Comparison of ENCODE assay signal across 20 cellular contexts in the genomic region with DNA sequence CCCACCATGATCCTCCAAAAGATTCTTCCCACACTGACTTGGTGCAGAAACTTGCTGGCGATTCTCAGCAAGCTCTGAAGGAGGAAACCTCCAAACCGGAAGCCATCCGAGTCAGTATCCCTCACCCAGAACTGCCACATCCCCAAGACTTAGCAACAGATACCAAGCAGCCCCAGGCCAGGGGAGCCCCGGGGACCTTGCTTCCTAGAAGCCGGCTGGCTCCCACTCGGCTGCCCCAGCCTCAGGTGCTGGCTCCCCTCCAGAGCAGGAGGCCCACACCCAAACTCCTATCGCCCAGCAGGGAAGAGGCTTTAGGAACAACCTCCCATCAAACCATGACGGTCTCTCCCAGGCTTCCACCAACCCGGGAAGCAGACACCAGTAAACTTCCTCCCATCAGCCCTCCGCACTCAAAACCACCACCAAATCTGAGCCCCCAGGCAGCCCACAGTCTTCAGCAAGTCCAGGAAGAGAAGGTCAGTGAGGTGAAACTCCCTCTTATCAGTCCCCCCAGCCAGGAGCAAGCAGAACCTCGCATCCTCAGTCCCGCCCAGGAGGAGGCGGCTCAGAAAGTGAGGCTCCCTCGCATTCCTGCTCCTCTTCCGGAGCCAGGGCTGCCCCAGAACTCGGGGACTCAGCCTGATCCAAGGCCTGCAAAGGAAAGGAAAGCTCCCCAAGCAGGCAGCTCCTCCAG.
DNase-seq lines count a peak whose midpoint lies in the region; ATAC-seq, FAIRE-seq and TF ChIP-seq lines count a peak whose summit lies in the region.
"Had no signal": no experiment of that assay in that cellular context is flagged by ENCODE, and none has a peak within 500 bp of the region (broad histone marks: within the 10 kb centered on the region; RNA-seq: fewer than 3 reads in every experiment).

No MANE protein-coding gene starts in this region.

- H3K4me1 ChIP-seq in IMR-90 (ENCODE audit: control insufficient read depth, insufficient read depth, low read length) = 0 out of 2 replicates have a peak, but pooled peaks cover 3% of the 10 kb centered on the region
- H3K4me1 ChIP-seq in neuronal stem cell (ENCODE audit: control insufficient read depth in 2 of 2, insufficient read depth in 1 of 2, low read depth in 1 of 2, low read length in 2 of 2) = no peaks in the 10 kb centered on the region
- no peaks in the 10 kb centered on the region for H3K4me1 ChIP-seq in kidney (ENCODE audit: control insufficient read depth in 1 of 2, insufficient read depth in 1 of 2, low read depth in 1 of 2, low read length in 2 of 2)
- H3K4me1 ChIP-seq: BE2C had no signal

- H3K4ac ChIP-seq in IMR-90 (ENCODE audit: low read depth, low read length) = no peak overlapping the region
- H3K4ac ChIP-seq in neuronal stem cell (ENCODE audit: low read length) = no peak overlapping the region

- BruUV-seq in IMR-90 (replicated peaks; lab: Mats Ljungman, UMichigan) = no TSS peak

- dilution Hi-C loops in IMR-90 (cut with HindIII; ENCODE audit: low sequenced_read_pairs, unreplicated experiment) = no loop called here

- H3K36me3 ChIP-seq in IMR-90 (ENCODE audit: control insufficient read depth, insufficient read depth, low read length) = no peaks in the 10 kb centered on the region
- no peaks in the 10 kb centered on the region for H3K36me3 ChIP-seq in neuronal stem cell (replicated peaks in 1 of 2; ENCODE audit: control insufficient read depth in 2 of 2, insufficient read depth in 2 of 2, low read length in 2 of 2)
- H3K36me3 ChIP-seq in kidney (ENCODE audit: control insufficient read depth in 1 of 2, insufficient read depth in 2 of 2, low read length in 2 of 2) = no peaks in the 10 kb centered on the region
- H3K36me3 ChIP-seq: BE2C had no signal

- CTCF ChIA-PET in IMR-90 (lab: Yijun Ruan, JAX) (no interaction called here), WTC11 (lab: Charles Lee) (interaction anchor here (1.3 kb wide), 1 partner anchor 68 kb away, joined by 4 read pairs; no protein-coding TSS in a partner anchor)

- H3K9me3 Mint-ChIP-seq in WTC11 = peaks cover 8% of the 10 kb centered on the region
- H3K9me3 Mint-ChIP-seq: CD4-positive, alpha-beta memory T cell had no signal

- H2BK5ac ChIP-seq in IMR-90 (ENCODE audit: low read depth, low read length, poor library complexity, severe bottlenecking) = no peak overlapping the region
- H2BK5ac ChIP-seq in neuronal stem cell (ENCODE audit: low read length) = peak overlapping the region; percentile 24

- WGBS in IMR-90 (ENCODE audit: extremely low coverage in 2 of 2, insufficient read length in 1 of 2), 2 experiments = 100% methylated on average over 1 of the region's 16 CpGs; no CpG with 5 or more reads in 1 of the 2 experiments
- WGBS in neuronal stem cell (ENCODE audit: extremely low coverage in 2 of 2, insufficient read length in 2 of 2, insufficient replicate concordance in 1 of 2), 2 donors = no CpG with 5 or more reads among the region's 16 CpGs

- H3K4me1 Mint-ChIP-seq in WTC11 = no peaks in the 10 kb centered on the region
- H3K4me1 Mint-ChIP-seq: CD4-positive, alpha-beta memory T cell had no signal

- no peak for DNase-seq in IMR-90
- DNase-seq in WTC11 (ENCODE audit: low spot score) = peak; percentile 20
- no peak for DNase-seq in neuronal stem cell (ENCODE audit: low spot score)
- no peak for DNase-seq in kidney
- DNase-seq in retina = no peak
- no peak for DNase-seq in SHP77 treated with DMSO at 0.1 percent for 48 hours (lab: John Stamatoyannopoulos, UW)
- DNase-seq: BE2C; CD4-positive, alpha-beta memory T cell; COR-L47; DMS153; DMS79 treated with DMSO at 0.1 percent for 48 hours; EL; GOT3 had no signal

- H3K27me3 ChIP-seq in IMR-90 (ENCODE audit: control insufficient read depth, insufficient read depth, low read length) = no peaks in the 10 kb centered on the region
- peaks cover 0 to 9% (median 0%) of the 10 kb centered on the region in 3 experiments for H3K27me3 ChIP-seq in neuronal stem cell (ENCODE audit: control insufficient read depth in 3 of 3, insufficient read depth in 3 of 3, low read depth in 1 of 3, low read length in 3 of 3)
- H3K27me3 ChIP-seq: BE2C had no signal

- H2BK15ac ChIP-seq in IMR-90 (ENCODE audit: low read depth, low read length) = no peak overlapping the region
- H2BK15ac ChIP-seq in neuronal stem cell (ENCODE audit: low read length) = no peak overlapping the region

- FAIRE-seq in kidney (lab: Jason Lieb, UNC) = no peak
- FAIRE-seq: A549, D721Med, G401.6, GM12891 had no signal

- H3K4me2 ChIP-seq in IMR-90 (ENCODE audit: low read depth, low read length) (no peak overlapping the region), neuronal stem cell (ENCODE audit: insufficient read depth, low read length, poor library complexity, severe bottlenecking) (no peak overlapping the region)
- H3K4me2 ChIP-seq: A549 had no signal

- H3K27ac ChIP-seq in IMR-90 (ENCODE audit: insufficient read depth, low read length) (no peak overlapping the region), neuronal stem cell (replicated peaks; ENCODE audit: low read length) (no peak overlapping the region), kidney (ENCODE audit: low read depth in 2 of 2, low read length in 2 of 2) (no peak overlapping the region)
- H3K27ac ChIP-seq: A549, C4-2B, HL-60 had no signal

- TF ChIP-seq RAD21 in IMR-90 (IDR thresholded peaks at IDR 0.05; ENCODE audit: low read length) = no peak

- POLR2A ChIA-PET in IMR-90 (lab: Charles Lee; ENCODE audit: unreplicated experiment) (no interaction called here), WTC11 (lab: Charles Lee) (no interaction called here)

- no peak overlapping the region for H2AK5ac ChIP-seq in IMR-90 (ENCODE audit: low read depth, low read length)
- H2AK5ac ChIP-seq in neuronal stem cell (ENCODE audit: low read depth, low read length) = peak overlapping the region; percentile 37

- in situ Hi-C loops in IMR-90 (cut with MboI; ENCODE audit: low sequenced_read_pairs) = no loop called here

- no peak overlapping the region for H4K5ac ChIP-seq in IMR-90 (ENCODE audit: low read depth, low read length)

- H3K9me3 ChIP-seq in IMR-90 (ENCODE audit: control insufficient read depth, insufficient read depth, low read length) (no peaks in the 10 kb centered on the region), neuronal stem cell (replicated peaks in 1 of 2; ENCODE audit: control insufficient read depth in 2 of 2, insufficient read depth in 1 of 2, low read depth in 1 of 2, low read length in 2 of 2) (no peaks in the 10 kb centered on the region), kidney (ENCODE audit: control insufficient read depth in 1 of 2, low read length in 2 of 2) (no peaks in the 10 kb centered on the region)
- H3K9me3 ChIP-seq: A549, BE2C had no signal

- H2AK9ac ChIP-seq in IMR-90 (replicated peaks; ENCODE audit: low read depth, low read length, poor library complexity) = no peak overlapping the region

- H4K20me1 ChIP-seq in IMR-90 (ENCODE audit: insufficient read depth, low read length) = no peaks in the 10 kb centered on the region

- no peak overlapping the region for H3K4me3 ChIP-seq in IMR-90 (ENCODE audit: insufficient read depth, low read depth, low read length)
- H3K4me3 ChIP-seq in neuronal stem cell (ENCODE audit: low read length in 2 of 2) = no peak overlapping the region
- no peak overlapping the region for H3K4me3 ChIP-seq in kidney (ENCODE audit: low read length in 2 of 2)
- H3K4me3 ChIP-seq: A549 had no signal

- peaks cover 10% of the 10 kb centered on the region for H3K36me3 Mint-ChIP-seq in WTC11
- H3K36me3 Mint-ChIP-seq: CD4-positive, alpha-beta memory T cell had no signal

- no peak overlapping the region for H3K27ac Mint-ChIP-seq in WTC11
- H3K27ac Mint-ChIP-seq: CD4-positive, alpha-beta memory T cell had no signal

- H4K91ac ChIP-seq in IMR-90 (ENCODE audit: insufficient read depth, low read depth, low read length) (no peak overlapping the region), neuronal stem cell (ENCODE audit: low read depth, low read length, poor library complexity) (no peak overlapping the region)

- no peaks in the 10 kb centered on the region for H3K79me1 ChIP-seq in IMR-90 (ENCODE audit: low read depth in 1 of 2, low read length in 2 of 2)
- H3K79me1 ChIP-seq in neuronal stem cell (ENCODE audit: low read depth, low read length) = no peaks in the 10 kb centered on the region

- H3K27me3 Mint-ChIP-seq in WTC11 (ENCODE audit: low read depth) = no peaks in the 10 kb centered on the region

- TF ChIP-seq POLR2A in IMR-90 (IDR thresholded peaks at IDR 0.05; ENCODE audit: low read depth, low read length) = no peak

- H2AFZ ChIP-seq in IMR-90 (replicated peaks; ENCODE audit: low read length, poor library complexity) (peak overlapping the region; percentile 10), neuronal stem cell (ENCODE audit: low read length) (peak overlapping the region; percentile 22)

- H2BK12ac ChIP-seq in neuronal stem cell (ENCODE audit: low read length) = peak overlapping the region; percentile 10

- H3K9ac ChIP-seq in IMR-90 (ENCODE audit: low read depth, low read length) (no peak overlapping the region), neuronal stem cell (ENCODE audit: low read depth, low read length, poor library complexity) (no peak overlapping the region), kidney (ENCODE audit: low read length in 2 of 2) (no peak overlapping the region)

- no peak overlapping the region for H3K4me3 Mint-ChIP-seq in WTC11
- H3K4me3 Mint-ChIP-seq: CD4-positive, alpha-beta memory T cell had no signal

- H3K18ac ChIP-seq in IMR-90 (ENCODE audit: low read depth, low read length) (no peak overlapping the region), neuronal stem cell (ENCODE audit: low read length) (peak overlapping the region; percentile 38)

- H3K23ac ChIP-seq in IMR-90 (ENCODE audit: low read depth, low read length) (no peak overlapping the region), neuronal stem cell (ENCODE audit: low read depth, low read length, poor library complexity) (peak overlapping the region; percentile 73)

- no peak overlapping the region for H4K8ac ChIP-seq in IMR-90 (ENCODE audit: low read depth in 2 of 2, low read length in 2 of 2)
- no peak overlapping the region for H4K8ac ChIP-seq in neuronal stem cell (ENCODE audit: low read depth, low read length)

- no peak overlapping the region for H2BK120ac ChIP-seq in IMR-90 (ENCODE audit: low read depth, low read length)
- H2BK120ac ChIP-seq in neuronal stem cell (ENCODE audit: low read depth, low read length) = no peak overlapping the region

- H3K56ac ChIP-seq in IMR-90 (ENCODE audit: extremely low read depth, insufficient read depth, low read length) = no peak overlapping the region

- H3K9me1 ChIP-seq in IMR-90 (ENCODE audit: insufficient read depth, low read length) = no peaks in the 10 kb centered on the region

- H3K14ac ChIP-seq in IMR-90 (replicated peaks; ENCODE audit: low read depth, low read length) (no peak overlapping the region), neuronal stem cell (ENCODE audit: low read length) (no peak overlapping the region)

- intact Hi-C loops in IMR-90 (cut with micrococcal nuclease) (no loop called here), kidney (cut with DNase I) (no loop called here)

- ATAC-seq in IMR-90 (ENCODE audit: low read depth) (no peak), WTC11 (no peak)
- ATAC-seq: A549, HCT116 had no signal

- no peak for TF ChIP-seq CTCF in IMR-90 (conservative IDR thresholded peaks at IDR 0.05; ENCODE audit: low read depth, low read length)
- no peak for TF ChIP-seq CTCF in WTC11 (IDR thresholded peaks at IDR 0.05)
- no peak for TF ChIP-seq CTCF in kidney (IDR thresholded peaks at IDR 0.05; ENCODE audit: borderline replicate concordance, extremely low read depth, insufficient read depth)

- H2BK20ac ChIP-seq in IMR-90 (ENCODE audit: low read depth, low read length) = no peak overlapping the region
